1 cellular context compared by ENCODE assay signal in genomic region chr4:39931441-39931901, GRCh38.
TF ChIP-seq lines count a peak whose summit lies in the region.

No MANE protein-coding gene starts in this region.

TF ChIP-seq in SK-N-SH, 30 proteins besides CTCF, POLR2A, EP300 and RAD21 (continued from another document):
- TF ChIP-seq REST (IDR thresholded peaks at IDR 0.05; ENCODE audit: low read depth, low read length): no peak
- TF ChIP-seq MXI1 (IDR thresholded peaks at IDR 0.05; ENCODE audit: low read depth, low read length): no peak
- TF ChIP-seq RXRA (IDR thresholded peaks at IDR 0.05; ENCODE audit: borderline replicate concordance, low read depth): no peak
- TF ChIP-seq ZBTB33 (IDR thresholded peaks at IDR 0.05; ENCODE audit: borderline replicate concordance, low read depth): no peak
- TF ChIP-seq PBX3 (IDR thresholded peaks at IDR 0.05): no peak
- no peak for TF ChIP-seq EZH2phosphoT487 (IDR thresholded peaks at IDR 0.05; ENCODE audit: borderline replicate concordance, low read depth)
- TF ChIP-seq NFIC (IDR thresholded peaks at IDR 0.05; ENCODE audit: borderline replicate concordance): no peak
TF ChIP-seq in SK-N-SH: peak in this region for 0.
